8 cellular contexts compared by ENCODE assay signal in genomic region chr14:50531595-50532501, GRCh38. TPM values are rescaled to one million over a fixed set of nuclear protein-coding genes. Genes with fewer than 3 reads are reported as not detected.
A peak's percentile ranks its signal among the peaks of the same experiment; 100 is the strongest.
DNase-seq lines count a peak whose midpoint lies in the region; ATAC-seq lines count a peak whose summit lies in the region.

No MANE protein-coding gene starts in this region.

- H2BK120ac ChIP-seq in neuronal stem cell (ENCODE audit: low read depth, low read length): peak overlapping the region; percentile 87

- H3K27me3 ChIP-seq in neuronal stem cell (ENCODE audit: control insufficient read depth in 3 of 3, insufficient read depth in 3 of 3, low read depth in 1 of 3, low read length in 3 of 3): no peaks in the 10 kb centered on the region

- H3K14ac ChIP-seq in neuronal stem cell (ENCODE audit: low read length): peak overlapping the region; percentile 75

- peak overlapping the region; percentile 89 for H3K23ac ChIP-seq in neuronal stem cell (ENCODE audit: low read depth, low read length, poor library complexity)

- H4K8ac ChIP-seq in neuronal stem cell (ENCODE audit: low read depth, low read length): peak overlapping the region; percentile 43

- H3K4me2 ChIP-seq in neuronal stem cell (ENCODE audit: insufficient read depth, low read length, poor library complexity, severe bottlenecking): peak overlapping the region; percentile 46

- peak overlapping the region; percentile 93 for H2AFZ ChIP-seq in neuronal stem cell (ENCODE audit: low read length)

- DNase-seq in AG20443 (ENCODE audit: low spot score) (peak; percentile 52), NCI-H510A (lab: John Stamatoyannopoulos, UW) (peak; percentile 46), germinal center (ENCODE audit: low spot score) (peak; percentile 19), neuronal stem cell (ENCODE audit: low spot score) (peak; percentile 38), SHP77 treated with DMSO at 0.1 percent for 48 hours (lab: John Stamatoyannopoulos, UW) (no peak)
- peak; percentile 28 for DNase-seq in activated naive CD4-positive, alpha-beta T cell treated with Interleukin-2 at 50 U/mL for 16 hours

- peak overlapping the region; percentile 85 for H3K27ac ChIP-seq in neuronal stem cell (replicated peaks; ENCODE audit: low read length)

- H3K36me3 ChIP-seq in neuronal stem cell (replicated peaks in 1 of 2; ENCODE audit: control insufficient read depth in 2 of 2, insufficient read depth in 2 of 2, low read length in 2 of 2): peaks cover 0 to 30% of the 10 kb centered on the region in 2 donors

- peaks cover 3 to 7% of the 10 kb centered on the region in 2 donors for H3K4me1 ChIP-seq in neuronal stem cell (ENCODE audit: control insufficient read depth in 2 of 2, insufficient read depth in 1 of 2, low read depth in 1 of 2, low read length in 2 of 2)

- H2BK15ac ChIP-seq in neuronal stem cell (ENCODE audit: low read length): peak overlapping the region; percentile 74

- peak; percentile 49 for ATAC-seq in GM18511 (IDR thresholded peaks at IDR 0.05; ENCODE audit: unreplicated experiment)
- ATAC-seq in HG03025 (IDR thresholded peaks at IDR 0.05; ENCODE audit: low FRiP score, unreplicated experiment): peak; percentile 25

- H3K18ac ChIP-seq in neuronal stem cell (ENCODE audit: low read length): peak overlapping the region; percentile 100

- peak overlapping the region; percentile 73 for H2BK12ac ChIP-seq in neuronal stem cell (ENCODE audit: low read length)

- no CpG with 5 or more reads among the region's 82 CpGs for WGBS in neuronal stem cell (ENCODE audit: extremely low coverage in 2 of 2, insufficient read length in 2 of 2, insufficient replicate concordance in 1 of 2), 2 donors

- H3K4ac ChIP-seq in neuronal stem cell (ENCODE audit: low read length): no peak overlapping the region

- H3K9me3 ChIP-seq in neuronal stem cell (replicated peaks in 1 of 2; ENCODE audit: control insufficient read depth in 2 of 2, insufficient read depth in 1 of 2, low read depth in 1 of 2, low read length in 2 of 2): peaks cover 0 to 1% of the 10 kb centered on the region in 2 donors

- peak overlapping the region; percentile 96 for H3K9ac ChIP-seq in neuronal stem cell (ENCODE audit: low read depth, low read length, poor library complexity)

- H4K91ac ChIP-seq in neuronal stem cell (ENCODE audit: low read depth, low read length, poor library complexity): peak overlapping the region; percentile 79

- H2AK5ac ChIP-seq in neuronal stem cell (ENCODE audit: low read depth, low read length): peak overlapping the region; percentile 70

- H3K4me3 ChIP-seq in neuronal stem cell (ENCODE audit: low read length in 2 of 2): peak overlapping the region; percentile 86 to 99

- H2BK5ac ChIP-seq in neuronal stem cell (ENCODE audit: low read length): peak overlapping the region; percentile 99

- H3K79me1 ChIP-seq in neuronal stem cell (ENCODE audit: low read depth, low read length): peaks cover 8% of the 10 kb centered on the region

RNA-seq across cellular contexts. Expression of gene MAP4K5, which starts 0.5 kb away (rescaled TPM):
- 38.8 TPM for polyA plus RNA-seq in neuronal stem cell (2013, experiment 1 of 2)
- polyA plus RNA-seq in neuronal stem cell (2013, experiment 2 of 2): 41.9 TPM

RNA-seq across cellular contexts. Expression of gene ATL1, which starts 28.1 kb away (rescaled TPM):
- 7.2 TPM for polyA plus RNA-seq in neuronal stem cell (2013, experiment 1 of 2)
- polyA plus RNA-seq in neuronal stem cell (2013, experiment 2 of 2): 6.5 TPM
